12 cellular contexts compared by ENCODE assay signal in the genomic region with DNA sequence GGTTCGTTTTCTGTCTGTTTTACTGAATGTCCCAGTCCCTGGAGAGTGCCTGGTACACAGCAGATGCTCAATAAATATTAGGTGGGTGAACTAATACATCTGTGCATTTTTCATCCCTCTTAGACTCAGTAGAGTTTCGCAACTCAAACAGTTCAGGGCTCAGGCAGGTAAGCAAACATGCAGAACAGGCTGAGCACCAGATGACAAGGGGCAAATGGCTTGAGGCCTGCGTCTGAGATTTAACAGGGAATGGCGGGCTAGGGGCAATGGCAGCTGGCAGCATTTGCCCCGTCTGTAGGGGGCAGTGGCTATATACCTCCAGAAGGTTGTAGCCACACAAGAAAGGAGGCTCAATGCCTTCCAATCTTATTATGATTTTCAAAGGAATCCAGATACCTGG.
"Had no signal": no experiment of that assay in that cellular context is flagged by ENCODE, and none has a peak within 500 bp of the region (broad histone marks: within the 10 kb centered on the region; RNA-seq: fewer than 3 reads in every experiment).

No MANE protein-coding gene starts in this region.

- H3K9me3 ChIP-seq: transverse colon had no signal

- H3K36me3 Mint-ChIP-seq: activated naive CD8-positive, alpha-beta T cell treated with anti-CD3 and anti-CD28 coated beads, Interleukin-2, amount 10 ng/mL, durations not matched to agents 7 days and 5 days had no signal

- H3K4me1 Mint-ChIP-seq: stimulated activated naive B cell treated with anti-CD40 and anti-IgM and Interleukin-4, amounts not matched to agents 10 μg/mL and 1 μg/mL and 100 μg/mL, for 72 hours had no signal

- H3K4me3 ChIP-seq: heart right ventricle, right atrium auricular region, transverse colon had no signal

- H3K27me3 Mint-ChIP-seq: activated naive CD8-positive, alpha-beta T cell treated with anti-CD3 and anti-CD28 coated beads, Interleukin-2, amount 10 ng/mL, durations not matched to agents 7 days and 5 days had no signal

- H3K36me3 ChIP-seq: heart right ventricle, right atrium auricular region, transverse colon had no signal

- FAIRE-seq: frontal cortex, keratinocyte had no signal

- ATAC-seq: heart right ventricle; left ventricle myocardium superior; stimulated activated naive B cell treated with anti-CD40 and anti-IgM and Interleukin-4, amounts not matched to agents 10 μg/mL and 1 μg/mL and 100 μg/mL, for 72 hours had no signal

- DNase-seq: activated naive CD8-positive, alpha-beta T cell treated with anti-CD3 and anti-CD28 coated beads, Interleukin-2, amount 10 ng/mL, durations not matched to agents 7 days and 5 days; anterior cingulate cortex; heart right ventricle; left ventricle myocardium superior; midbrain; posterior cingulate gyrus; stimulated activated CD4-positive, alpha-beta T cell treated with anti-CD3 and anti-CD28 coated beads, Interleukin-1b, Interleukin-23, amount 100 ng/mL, for 48 hours; stimulated activated naive B cell treated with anti-CD40 and anti-IgM and Interleukin-4, amounts not matched to agents 10 μg/mL and 1 μg/mL and 100 μg/mL, for 72 hours; transverse colon had no signal

- H3K27ac ChIP-seq: heart right ventricle, right atrium auricular region, transverse colon had no signal

- H3K27me3 ChIP-seq: heart right ventricle, right atrium auricular region, transverse colon had no signal

- H3K4me3 Mint-ChIP-seq: activated naive CD8-positive, alpha-beta T cell treated with anti-CD3 and anti-CD28 coated beads, Interleukin-2, amount 10 ng/mL, durations not matched to agents 7 days and 5 days; stimulated activated naive B cell treated with anti-CD40 and anti-IgM and Interleukin-4, amounts not matched to agents 10 μg/mL and 1 μg/mL and 100 μg/mL, for 72 hours had no signal

- H3K27ac Mint-ChIP-seq: activated naive CD8-positive, alpha-beta T cell treated with anti-CD3 and anti-CD28 coated beads, Interleukin-2, amount 10 ng/mL, durations not matched to agents 7 days and 5 days; stimulated activated naive B cell treated with anti-CD40 and anti-IgM and Interleukin-4, amounts not matched to agents 10 μg/mL and 1 μg/mL and 100 μg/mL, for 72 hours had no signal

- H3K4me1 ChIP-seq: heart right ventricle, right atrium auricular region, transverse colon had no signal
